In genomic region chr3:197567900-197568685, GRCh38 we compare ENCODE assay signal across 21 cellular contexts. TPM values are rescaled to one million over a fixed set of nuclear protein-coding genes. Genes with fewer than 3 reads are reported as not detected.
DNase-seq lines count a peak whose midpoint lies in the region; ATAC-seq, FAIRE-seq and TF ChIP-seq lines count a peak whose summit lies in the region.
"Had no signal": no experiment of that assay in that cellular context is flagged by ENCODE, and none has a peak within 500 bp of the region (broad histone marks: within the 10 kb centered on the region; RNA-seq: fewer than 3 reads in every experiment).

No MANE protein-coding gene starts in this region.

- POLR2A ChIA-PET in HepG2 (lab: Yijun Ruan, JAX) = interaction anchor here (2.5 kb wide), 1 partner anchor 23 kb away, joined by 9 read pairs; no protein-coding TSS in a partner anchor

- TF ChIP-seq EP300 in HepG2 (IDR thresholded peaks at IDR 0.05; ENCODE audit: low read depth in 2 of 2, low read length in 2 of 2) (no peak), HepG2 (CRISPR knock-in tag; IDR thresholded peaks at IDR 0.05; ENCODE audit: borderline replicate concordance) (no peak)

- no peak for TF ChIP-seq RAD21 in HepG2 (CRISPR knock-in tag; IDR thresholded peaks at IDR 0.05)

- no peak overlapping the region for H2AFZ ChIP-seq in HepG2 (ENCODE audit: low read length)

- no TSS peak for BruUV-seq in HepG2 (replicated peaks; lab: Mats Ljungman, UMichigan)

- TF ChIP-seq CTCF in HepG2 (CRISPR knock-in tag; IDR thresholded peaks at IDR 0.05) = no peak

- H3K27me3 ChIP-seq in HepG2 (ENCODE audit: control insufficient read depth in 1 of 2, insufficient read depth in 2 of 2, low read length in 2 of 2) = no peaks in the 10 kb centered on the region
- H3K27me3 ChIP-seq: BLaER1 treated with 17β-estradiol and CSF1 and Interleukin-3, amounts not matched to agents 10 nM and 100 nM had no signal

- H3K9ac ChIP-seq in HepG2 (ENCODE audit: insufficient read depth, low read depth, low read length) = no peak overlapping the region
- H3K9ac ChIP-seq: BLaER1 treated with 17β-estradiol and CSF1 and Interleukin-3, amounts not matched to agents 10 nM and 100 nM had no signal

- FAIRE-seq in HepG2 (lab: Jason Lieb, UNC) = no peak
- FAIRE-seq: GM12891, GM18507 had no signal

- H3K36me3 ChIP-seq in HepG2 (replicated peaks in 1 of 2; ENCODE audit: control insufficient read depth in 1 of 2, insufficient read depth in 2 of 2, low read length in 2 of 2) = no peaks in the 10 kb centered on the region

- CTCF ChIA-PET in HepG2 (lab: Yijun Ruan, JAX; ENCODE audit: low intra/inter-chr PET ratio, low total read pairs) = no interaction called here

- DNase-seq in NCI-H2227 treated with DMSO at 0.1 percent for 48 hours (lab: John Stamatoyannopoulos, UW) = peak; percentile 26
- no peak for DNase-seq in NCI-H2227 (lab: John Stamatoyannopoulos, UW; ENCODE audit: unreplicated experiment)
- DNase-seq in HepG2 (ENCODE audit: low spot score) = no peak
- DNase-seq in substantia nigra (lab: John Stamatoyannopoulos, UW) = peak in 4 of 49 donors; percentile 12 to 62 (median 35)
- DNase-seq in ACHN = no peak
- no peak for DNase-seq in stimulated activated CD4-positive, alpha-beta T cell treated with anti-CD3 and anti-CD28 coated beads, Interleukin-1b, Interleukin-23, amount 100 ng/mL, for 48 hours
- DNase-seq: 8988T; CD8-positive, alpha-beta memory T cell; GF-D8; GOT3; KG1; NCI-H1417 treated with DMSO at 0.1 percent for 48 hours; NCI-H2107; NCI-H748 treated with DMSO at 0.1 percent for 48 hours; RPMI8226; SIG-M5 had no signal

- H3K4me2 ChIP-seq in HepG2 (ENCODE audit: low read depth, low read length) = 0 out of 2 replicates have a peak overlapping the region, but pooled peaks have one; percentile 11
- H3K4me2 ChIP-seq: BLaER1 treated with 17β-estradiol and CSF1 and Interleukin-3, amounts not matched to agents 10 nM and 100 nM had no signal

- ATAC-seq in HepG2 (no peak; the same call in 2 of the 3 replicates), GM21576 (IDR thresholded peaks at IDR 0.05; ENCODE audit: unreplicated experiment) (no peak)

- H3K9me3 ChIP-seq in HepG2 (ENCODE audit: low read length) = peaks cover 42% of the 10 kb centered on the region

- H4K20me1 ChIP-seq in HepG2 (ENCODE audit: insufficient read depth, low read length) = no peaks in the 10 kb centered on the region
- H4K20me1 ChIP-seq: BLaER1 treated with 17β-estradiol and CSF1 and Interleukin-3, amounts not matched to agents 10 nM and 100 nM had no signal

- in situ Hi-C loops in HepG2 (cut with HindIII; ENCODE audit: extremely low pct_ligation_motif_present, low pct_unique_long_range_greater_than_20kb) = no loop called here
- in situ Hi-C loops in ACHN (cut with HindIII; ENCODE audit: low pct_ligation_motif_present, low pct_unique_long_range_greater_than_20kb, low sequenced_read_pairs) = no loop called here

- 76% methylated on average over 6 of the region's 6 CpGs for WGBS in HepG2 (ENCODE audit: low lambda C conversion rate)

- H3K4me1 ChIP-seq in HepG2 (ENCODE audit: insufficient read depth, low read length) = peaks cover 65% of the 10 kb centered on the region
- H3K4me1 ChIP-seq: BLaER1 treated with 17β-estradiol and CSF1 and Interleukin-3, amounts not matched to agents 10 nM and 100 nM had no signal

- intact Hi-C loops in HepG2 (cut with micrococcal nuclease; ENCODE audit: unreplicated experiment) = no loop called here

- peaks cover 15% of the 10 kb centered on the region for H3K79me2 ChIP-seq in HepG2 (ENCODE audit: insufficient read depth, low read length)

- no peak overlapping the region for H3K4me3 ChIP-seq in HepG2 (replicated peaks in 1 of 3; ENCODE audit: insufficient read depth in 1 of 3, low read depth in 2 of 3, low read length in 3 of 3)
- H3K4me3 ChIP-seq: BLaER1 treated with 17β-estradiol and CSF1 and Interleukin-3, amounts not matched to agents 10 nM and 100 nM had no signal

- peak overlapping the region; percentile 84 for H3K27ac ChIP-seq in cingulate gyrus (ENCODE audit: low read depth, low read length)
- H3K27ac ChIP-seq in HepG2 (ENCODE audit: extremely low read length, insufficient read depth, low read length) = no peak overlapping the region
- peak overlapping the region; percentile 79 for H3K27ac ChIP-seq in substantia nigra (ENCODE audit: low read depth, low read length, poor library complexity, severe bottlenecking)
- H3K27ac ChIP-seq: BLaER1 treated with 17β-estradiol and CSF1 and Interleukin-3, amounts not matched to agents 10 nM and 100 nM had no signal

- no peak for TF ChIP-seq POLR2A in HepG2 (IDR thresholded peaks at IDR 0.05; ENCODE audit: insufficient read depth in 1 of 2, low read depth in 2 of 2, low read length in 2 of 2)

TF ChIP-seq in HepG2, 621 proteins besides CTCF, POLR2A, EP300 and RAD21:
- TF ChIP-seq ZSCAN9 (CRISPR knock-in tag; IDR thresholded peaks at IDR 0.05; ENCODE audit: borderline replicate concordance) (no peak), ZNF10 (CRISPR knock-in tag; IDR thresholded peaks at IDR 0.05; ENCODE audit: borderline replicate concordance, low read depth) (no peak), JUND (CRISPR knock-in tag; IDR thresholded peaks at IDR 0.05) (no peak)
TF ChIP-seq in HepG2: peak in this region for 0.

RNA-seq across cellular contexts. Expression of gene BDH1, which starts 12.3 kb away (rescaled TPM):
- total RNA-seq in HepG2 (2016; rRNA removed; fragmentation: Illumina TruSeq; extraction: Trizol) = 21.2 and 26.9 TPM in 2 replicates
- total RNA-seq in HepG2 (2016; cell fraction: cytosol; rRNA removed; fragmentation: Illumina TruSeq; extraction: Trizol; ENCODE audit: low read depth) = 3.3 and 3.6 TPM in 2 replicates
- total RNA-seq in HepG2 (2016; cell fraction: insoluble cytoplasmic fraction; rRNA removed; fragmentation: Illumina TruSeq; extraction: Trizol) = 21.4 and 23.7 TPM in 2 replicates
- 5.1 and 6.3 TPM in 2 replicates for total RNA-seq in HepG2 (2016; cell fraction: membrane; rRNA removed; fragmentation: Illumina TruSeq; extraction: Trizol)
- 21.5 and 22.1 TPM in 2 replicates for total RNA-seq in HepG2 (2016; cell fraction: nucleus; rRNA removed; fragmentation: Illumina TruSeq; extraction: Trizol)
- polyA plus RNA-seq in HepG2 (2011; rRNA removed) = 71.9 and 88.5 TPM in 2 replicates
- polyA plus RNA-seq in HepG2 (2011; cell fraction: cytosol; rRNA removed) = 48.3 and 55.2 TPM in 2 replicates
- 155 and 175 TPM in 2 replicates for polyA plus RNA-seq in HepG2 (2011; cell fraction: nucleus; rRNA removed)
- polyA plus RNA-seq in HepG2 (2012) = 58.0 and 95.2 TPM in 2 replicates
- polyA plus RNA-seq in HepG2 (2016; cell fraction: cytosol; fragmentation: Illumina TruSeq; extraction: Trizol; ENCODE audit: low read depth) = 3.2 and 4.0 TPM in 2 replicates
- 25.8 and 27.9 TPM in 2 replicates for polyA plus RNA-seq in HepG2 (2016; cell fraction: insoluble cytoplasmic fraction; fragmentation: Illumina TruSeq; extraction: Trizol; ENCODE audit: low read depth)
- polyA plus RNA-seq in HepG2 (2016; cell fraction: membrane; fragmentation: Illumina TruSeq; extraction: Trizol; ENCODE audit: low read depth) = 5.6 and 5.9 TPM in 2 replicates
- polyA plus RNA-seq in HepG2 (2016; cell fraction: nucleus; fragmentation: Illumina TruSeq; extraction: Trizol; ENCODE audit: insufficient read depth, low read depth) = 56.0 and 59.9 TPM in 2 replicates
- 7.9 and 48.3 TPM in 2 replicates for polyA minus RNA-seq in HepG2 (2011; rRNA and poly(A)+ RNA removed; ENCODE audit: low replicate concordance)
- polyA minus RNA-seq in HepG2 (2011; cell fraction: cytosol; rRNA and poly(A)+ RNA removed) = 15.6 and 18.9 TPM in 2 replicates
- 54.7 and 82.6 TPM in 2 replicates for polyA minus RNA-seq in HepG2 (2011; cell fraction: nucleus; rRNA and poly(A)+ RNA removed)
